17 cellular contexts compared by ENCODE assay signal in genomic region chr20:5923493-5923892, GRCh38. TPM values are rescaled to one million over a fixed set of nuclear protein-coding genes. Genes with fewer than 3 reads are reported as not detected.
"Had no signal": no experiment of that assay in that cellular context is flagged by ENCODE, and none has a peak within 500 bp of the region (broad histone marks: within the 10 kb centered on the region; RNA-seq: fewer than 3 reads in every experiment).

No MANE protein-coding gene starts in this region.

- H3K4me3 ChIP-seq: pancreas, sigmoid colon, spleen, testis had no signal

- H3K27me3 ChIP-seq: pancreas, testis had no signal

- H3K4me1 ChIP-seq: pancreas, sigmoid colon, testis had no signal

- H3K27ac ChIP-seq: epithelial cell of prostate, pancreas, sigmoid colon, spleen, testis, WERI-Rb-1 had no signal

- H3K9me3 ChIP-seq: pancreas, sigmoid colon, spleen, testis had no signal

- ATAC-seq: activated naive CD8-positive, alpha-beta T cell treated with anti-CD3 and anti-CD28 coated beads, Interleukin-2, amount 50 U/mL, for 24 hours; activated T-helper 17 cell treated with anti-CD3 and anti-CD28 coated beads, Interleukin-2, amount 50 U/mL, for 72 hours; effector memory CD8-positive, alpha-beta T cell; naive thymus-derived CD8-positive, alpha-beta T cell; pancreas; stimulated activated naive CD8-positive, alpha-beta T cell treated with anti-CD3 and anti-CD28 coated beads, Interleukin-15, amount 100 ng/mL, for 72 hours had no signal

- DNase-seq: activated CD4-positive, alpha-beta T cell treated with anti-CD3 and anti-CD28 coated beads, Interleukin-2, amount 50 U/mL, for 48 hours; activated naive CD4-positive, alpha-beta T cell treated with anti-CD3 and anti-CD28 coated beads for 36 hours; activated naive CD8-positive, alpha-beta T cell treated with anti-CD3 and anti-CD28 coated beads, Interleukin-2, amount 50 U/mL, for 24 hours; aorta; cerebellar nuclear complex; dermis blood vessel endothelial cell; effector memory CD8-positive, alpha-beta T cell; mesenchymal stem cell; naive thymus-derived CD8-positive, alpha-beta T cell; pancreas; sigmoid colon; spleen; stimulated activated naive CD8-positive, alpha-beta T cell treated with anti-CD3 and anti-CD28 coated beads, Interleukin-15, amount 100 ng/mL, for 72 hours; testis; WERI-Rb-1 had no signal

- H3K36me3 ChIP-seq: pancreas, sigmoid colon, spleen had no signal

RNA-seq across cellular contexts. Expression of gene CHGB, which starts 12.2 kb away (rescaled TPM):
- total RNA-seq: activated naive CD4-positive, alpha-beta T cell treated with anti-CD3 and anti-CD28 coated beads for 36 hours; aorta; dermis blood vessel endothelial cell; naive thymus-derived CD8-positive, alpha-beta T cell had no signal
